ENCODE assay signal across 10 cellular contexts in genomic region chr2:237558918-237559645, GRCh38. TPM values are rescaled to one million over a fixed set of nuclear protein-coding genes. Genes with fewer than 3 reads are reported as not detected.
DNase-seq lines count a peak whose midpoint lies in the region; ATAC-seq, FAIRE-seq and TF ChIP-seq lines count a peak whose summit lies in the region.
"Had no signal": no experiment of that assay in that cellular context is flagged by ENCODE, and none has a peak within 500 bp of the region (broad histone marks: within the 10 kb centered on the region; RNA-seq: fewer than 3 reads in every experiment).

No MANE protein-coding gene starts in this region.

- no peaks in the 10 kb centered on the region for H3K79me2 ChIP-seq in astrocyte (ENCODE audit: insufficient read depth, low read length)

- DNase-seq in AG08395 (ENCODE audit: low spot score) (peak; percentile 83), NCI-H146 (lab: John Stamatoyannopoulos, UW) (peak; percentile 60), astrocyte (ENCODE audit: low read depth) (peak; percentile 53), left lung (peak in 1 of 2 donors; percentile 51), inferior parietal cortex (ENCODE audit: extremely low spot score) (no peak)
- no peak for DNase-seq in stimulated activated CD4-positive, alpha-beta T cell treated with anti-CD3 and anti-CD28 coated beads, Interleukin-4, amount 100 ng/mL, for 24 hours
- no peak for DNase-seq in activated naive CD4-positive, alpha-beta T cell treated with anti-CD3 and anti-CD28 coated beads, Interleukin-2, amount 10 ng/mL, durations not matched to agents 7 days and 5 days
- DNase-seq: activated naive CD4-positive, alpha-beta T cell treated with anti-CD3 and anti-CD28 coated beads, Interleukin-2, amount 50 U/mL, for 16 hours had no signal

- no peak for FAIRE-seq in astrocyte (lab: Jason Lieb, UNC)
- FAIRE-seq: islet of Langerhans had no signal

- no peak overlapping the region for H3K4me2 ChIP-seq in astrocyte (ENCODE audit: low read length)

- H3K4me1 ChIP-seq in astrocyte (ENCODE audit: insufficient read depth, low read length) (peaks cover 3% of the 10 kb centered on the region), left lung (no peaks in the 10 kb centered on the region)

- CTCF ChIA-PET in activated naive CD4-positive, alpha-beta T cell treated with anti-CD3 and anti-CD28 coated beads, Interleukin-2, amount 10 ng/mL, durations not matched to agents 7 days and 5 days (lab: Charles Lee) = interaction anchor here (0.8 to 2.1 kb wide), 3 partner anchors 46 to 222 kb away, joined by 3 to 9 read pairs (median 4); no protein-coding TSS in a partner anchor

- no peak overlapping the region for H3K9ac ChIP-seq in astrocyte (ENCODE audit: low read length)

- H3K36me3 ChIP-seq in astrocyte (ENCODE audit: insufficient read depth, low read length) (peaks cover 23% of the 10 kb centered on the region), left lung (peaks cover 0 to 19% of the 10 kb centered on the region in 2 donors)

- H3K27ac ChIP-seq in astrocyte (ENCODE audit: low read depth, low read length) (no peak overlapping the region), left lung (no peak overlapping the region)

- intact Hi-C loops in left lung (cut with DNase I) = no loop called here

- ATAC-seq in left lung = peak; percentile 55
- ATAC-seq in GM18519 (IDR thresholded peaks at IDR 0.05; ENCODE audit: low FRiP score, unreplicated experiment) = no peak

- H3K4me3 Mint-ChIP-seq in astrocyte (ENCODE audit: unreplicated experiment) = no peak overlapping the region
- no peak overlapping the region for H3K4me3 Mint-ChIP-seq in activated naive CD4-positive, alpha-beta T cell treated with anti-CD3 and anti-CD28 coated beads, Interleukin-2, amount 10 ng/mL, durations not matched to agents 7 days and 5 days

- no peaks in the 10 kb centered on the region for H4K20me1 ChIP-seq in astrocyte (ENCODE audit: insufficient read depth, low read length)

- H3K4me1 Mint-ChIP-seq in astrocyte (ENCODE audit: low read depth, unreplicated experiment) = no peaks in the 10 kb centered on the region
- peaks cover 16% of the 10 kb centered on the region for H3K4me1 Mint-ChIP-seq in activated naive CD4-positive, alpha-beta T cell treated with anti-CD3 and anti-CD28 coated beads, Interleukin-2, amount 10 ng/mL, durations not matched to agents 7 days and 5 days

- H3K36me3 Mint-ChIP-seq in astrocyte (ENCODE audit: low read depth, unreplicated experiment) = peaks cover 10% of the 10 kb centered on the region
- peaks cover 3% of the 10 kb centered on the region for H3K36me3 Mint-ChIP-seq in activated naive CD4-positive, alpha-beta T cell treated with anti-CD3 and anti-CD28 coated beads, Interleukin-2, amount 10 ng/mL, durations not matched to agents 7 days and 5 days

- peaks cover 16% of the 10 kb centered on the region for H3K9me3 Mint-ChIP-seq in astrocyte (ENCODE audit: unreplicated experiment)
- peaks cover 14% of the 10 kb centered on the region for H3K9me3 Mint-ChIP-seq in activated naive CD4-positive, alpha-beta T cell treated with anti-CD3 and anti-CD28 coated beads, Interleukin-2, amount 10 ng/mL, durations not matched to agents 7 days and 5 days

- H3K4me3 ChIP-seq in astrocyte (ENCODE audit: insufficient read depth, low read depth, low read length) (no peak overlapping the region), left lung (no peak overlapping the region)

- H2AFZ ChIP-seq in astrocyte (ENCODE audit: low read depth, low read length) = no peak overlapping the region

- no peaks in the 10 kb centered on the region for H3K27me3 ChIP-seq in astrocyte (ENCODE audit: insufficient read depth, low read length)
- peaks cover 0 to 8% of the 10 kb centered on the region in 2 donors for H3K27me3 ChIP-seq in left lung

- no peak overlapping the region for H3K27ac Mint-ChIP-seq in astrocyte (ENCODE audit: unreplicated experiment)
- no peak overlapping the region for H3K27ac Mint-ChIP-seq in activated naive CD4-positive, alpha-beta T cell treated with anti-CD3 and anti-CD28 coated beads, Interleukin-2, amount 10 ng/mL, durations not matched to agents 7 days and 5 days

- peaks cover 4% of the 10 kb centered on the region for H3K9me3 ChIP-seq in astrocyte (ENCODE audit: insufficient read depth, low read depth, low read length)
- H3K9me3 ChIP-seq in left lung = peaks cover 0 to 17% of the 10 kb centered on the region in 2 donors

- TF ChIP-seq CTCF in astrocyte (IDR thresholded peaks at IDR 0.05; ENCODE audit: insufficient read depth, low read depth, low read length) = no peak
- TF ChIP-seq CTCF in left lung (IDR thresholded peaks at IDR 0.05) = no peak

- peaks cover 38% of the 10 kb centered on the region for H3K27me3 Mint-ChIP-seq in astrocyte (ENCODE audit: low read depth, unreplicated experiment)
- H3K27me3 Mint-ChIP-seq in activated naive CD4-positive, alpha-beta T cell treated with anti-CD3 and anti-CD28 coated beads, Interleukin-2, amount 10 ng/mL, durations not matched to agents 7 days and 5 days = peaks cover 30% of the 10 kb centered on the region

RNA-seq across cellular contexts. Expression of gene PRLH, which starts 7.3 kb away (rescaled TPM):
- total RNA-seq in astrocyte = not detected in 2 replicates
- not detected for total RNA-seq in left lung

RNA-seq across cellular contexts. Expression of gene RAB17, which starts 31.5 kb away (rescaled TPM):
- total RNA-seq in astrocyte (0.34 and 1.4 TPM in 2 replicates), left lung (10 to 100 TPM; 35.5 to 37.9 TPM)

Comparison
In these comparisons a context has a peak if more than half of its experiments do, and no peak if none do; other contexts are left out.
1. DNase-seq: peak in AG08395 (single experiment), NCI-H146 (single experiment) and astrocyte (single experiment); none in stimulated activated CD4-positive, alpha-beta T cell treated with anti-CD3 and anti-CD28 coated beads, Interleukin-4, amount 100 ng/mL, for 24 hours (single experiment), activated naive CD4-positive, alpha-beta T cell treated with anti-CD3 and anti-CD28 coated beads, Interleukin-2, amount 10 ng/mL, durations not matched to agents 7 days and 5 days (single experiment) and inferior parietal cortex (single experiment).
2. RNA of gene RAB17, which starts 31.5 kb away (total RNA-seq): 35.5 to 37.9 TPM in left lung; 0.34 to 1.4 TPM in astrocyte; every median in the first group is over 10 times any median in the second.